In the genomic region with DNA sequence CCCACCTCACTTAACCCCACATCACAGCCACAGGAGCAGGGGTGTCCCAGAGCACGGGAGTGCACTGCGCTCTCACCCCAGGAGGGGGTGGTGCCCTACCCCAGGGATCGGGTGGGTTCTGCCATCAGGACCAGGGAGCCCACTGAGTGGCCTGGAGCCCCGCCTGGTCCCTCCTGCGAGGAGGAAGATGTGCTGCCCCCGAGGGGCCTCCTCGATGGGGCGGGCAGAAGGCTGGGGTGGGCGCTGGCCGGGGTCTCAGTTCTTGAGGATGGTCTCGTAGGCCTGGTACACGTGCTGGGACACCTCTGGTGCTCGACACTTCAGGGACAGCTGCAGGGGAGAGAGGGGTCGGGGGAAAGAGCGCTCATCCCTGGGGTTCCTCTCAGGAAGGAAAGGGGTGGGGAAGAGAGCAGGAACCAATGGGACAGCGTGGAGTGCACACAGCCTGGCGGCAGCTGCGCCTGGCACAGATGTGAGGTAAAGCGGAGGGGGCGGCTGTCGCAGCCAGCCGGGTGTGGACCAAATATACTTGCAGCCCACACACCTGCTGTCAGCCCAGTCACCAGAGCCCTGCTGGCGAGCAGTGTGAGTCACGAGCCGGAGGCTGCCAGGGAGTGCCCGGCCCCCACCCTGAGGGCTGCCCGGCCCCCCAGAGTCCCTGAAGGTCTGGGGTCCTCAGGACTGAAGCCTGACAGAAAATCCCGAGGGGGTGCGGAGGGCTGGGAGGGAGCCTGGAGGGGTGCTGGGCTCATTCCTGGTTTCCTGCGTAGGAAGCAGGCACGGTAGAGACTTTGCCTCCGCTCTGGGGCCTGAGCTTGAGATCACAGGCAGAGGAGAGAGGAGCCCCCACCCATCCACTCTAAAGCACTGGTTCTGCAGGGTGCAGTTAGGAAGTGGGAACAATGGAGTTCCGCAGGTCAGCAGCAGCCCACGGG, we compare ENCODE assay signal across 18 cellular contexts. TPM values are rescaled to one million over a fixed set of nuclear protein-coding genes. Genes with fewer than 3 reads are reported as not detected.
DNase-seq lines count a peak whose midpoint lies in the region; ATAC-seq, FAIRE-seq and TF ChIP-seq lines count a peak whose summit lies in the region.
"Had no signal": no experiment of that assay in that cellular context is flagged by ENCODE, and none has a peak within 500 bp of the region (broad histone marks: within the 10 kb centered on the region; RNA-seq: fewer than 3 reads in every experiment).

No MANE protein-coding gene starts in this region.

- BruUV-seq in PC-3 (replicated peaks; lab: Mats Ljungman, UMichigan), result no TSS peak

- H3F3A ChIP-seq in GM23248 (ENCODE audit: insufficient read depth) (no peaks in the 10 kb centered on the region), PC-3 (ENCODE audit: low read length, unreplicated experiment) (no peaks in the 10 kb centered on the region)

- 86 to 89% methylated on average over 22 to 34 of the region's 34 CpGs for WGBS in GM23248 (ENCODE audit: low coverage in 1 of 2, low lambda C conversion rate in 2 of 2, missing lambda C conversion rate in 2 of 2), 2 experiments
- 95 to 96% methylated on average over 28 to 33 of the region's 34 CpGs for WGBS in upper lobe of left lung, 2 donors

- H3K9me2 ChIP-seq in GM23248 (ENCODE audit: insufficient read depth) (no peaks in the 10 kb centered on the region), PC-3 (replicated peaks; ENCODE audit: low read length) (no peaks in the 10 kb centered on the region)

- TF ChIP-seq CTCF in PC-3 (conservative IDR thresholded peaks at IDR 0.05; ENCODE audit: low read depth, low read length), result no peak
- no peak for TF ChIP-seq CTCF in kidney (IDR thresholded peaks at IDR 0.05; ENCODE audit: borderline replicate concordance, extremely low read depth, insufficient read depth)
- TF ChIP-seq CTCF in upper lobe of left lung (IDR thresholded peaks at IDR 0.05), result no peak

- no peaks in the 10 kb centered on the region for H4K20me1 ChIP-seq in GM23248 (ENCODE audit: insufficient read depth)
- H4K20me1 ChIP-seq in PC-3 (ENCODE audit: low read length), result no peaks in the 10 kb centered on the region

- no peak for TF ChIP-seq EP300 in upper lobe of left lung (IDR thresholded peaks at IDR 0.05)

- H3K4me3 ChIP-seq in GM23248 (no peak overlapping the region), PC-3 (ENCODE audit: low read length) (no peak overlapping the region), kidney (ENCODE audit: low read length in 2 of 2) (no peak overlapping the region), skeletal muscle satellite cell (ENCODE audit: low read length) (no peak overlapping the region), upper lobe of left lung (no peak overlapping the region)
- H3K4me3 ChIP-seq: ascending aorta, esophagus muscularis mucosa, K562, pancreas had no signal

- ATAC-seq in PC-3 (peak; percentile 77), upper lobe of left lung (ENCODE audit: low FRiP score in 2 of 2) (no peak)
- ATAC-seq: K562, pancreas had no signal

- H3K27me3 ChIP-seq in GM23248 (replicated peaks; ENCODE audit: insufficient read depth), result no peaks in the 10 kb centered on the region
- no peaks in the 10 kb centered on the region for H3K27me3 ChIP-seq in PC-3 (ENCODE audit: low read length)
- H3K27me3 ChIP-seq in skeletal muscle satellite cell (ENCODE audit: control insufficient read depth, insufficient read depth, low read length), result no peaks in the 10 kb centered on the region
- no peaks in the 10 kb centered on the region for H3K27me3 ChIP-seq in upper lobe of left lung
- H3K27me3 ChIP-seq: ascending aorta, esophagus muscularis mucosa, pancreas had no signal

- no peak overlapping the region for H3K27ac ChIP-seq in GM23248
- no peak overlapping the region for H3K27ac ChIP-seq in PC-3 (ENCODE audit: low read length)
- H3K27ac ChIP-seq in kidney (ENCODE audit: low read depth in 2 of 2, low read length in 2 of 2), result no peak overlapping the region
- H3K27ac ChIP-seq in upper lobe of left lung, result no peak overlapping the region
- H3K27ac ChIP-seq: ascending aorta, esophagus muscularis mucosa, pancreas had no signal

- peak; percentile 25 for DNase-seq in GM23248
- DNase-seq in PC-3, result no peak
- DNase-seq in kidney, result peak; percentile 73
- no peak for DNase-seq in cerebellar nuclear complex (lab: John Stamatoyannopoulos, UW)
- DNase-seq in dedifferentiated amniotic fluid mesenchymal stem cell (ENCODE audit: extremely low spot score), result no peak
- DNase-seq in upper lobe of left lung, result no peak
- DNase-seq in HCEC 1CT, result no peak
- DNase-seq: Calu3; midbrain; NCI-H1092; NCI-H345; stimulated activated CD4-positive, alpha-beta T cell treated with anti-CD3 and anti-CD28 coated beads, Interleukin-12 subunit alpha, Interleukin-12 subunit beta, amount 100 ng/mL, for 4 hours had no signal

- H2AFZ ChIP-seq in GM23248, result no peak overlapping the region
- no peak overlapping the region for H2AFZ ChIP-seq in PC-3 (ENCODE audit: low read length)

- POLR2A ChIA-PET in PC-3 (lab: Charles Lee; ENCODE audit: unreplicated experiment), result no interaction called here

- H3K36me3 ChIP-seq in GM23248 (ENCODE audit: low read depth) (no peaks in the 10 kb centered on the region; the same call in 1 of the 2 replicates), PC-3 (ENCODE audit: low read depth, low read length) (0 out of 2 replicates have a peak, but pooled peaks cover 5% of the 10 kb centered on the region), kidney (ENCODE audit: control insufficient read depth in 1 of 2, insufficient read depth in 2 of 2, low read length in 2 of 2) (peaks cover 0 to 13% of the 10 kb centered on the region in 2 donors), skeletal muscle satellite cell (ENCODE audit: insufficient read depth, low read length) (peaks cover 48% of the 10 kb centered on the region), upper lobe of left lung (peaks cover 7 to 76% (median 69%) of the 10 kb centered on the region in 4 donors)

- no peaks in the 10 kb centered on the region for H3K79me2 ChIP-seq in GM23248 (ENCODE audit: insufficient read depth)
- H3K79me2 ChIP-seq in PC-3 (ENCODE audit: low read length), result no peaks in the 10 kb centered on the region

- no peaks in the 10 kb centered on the region for H3K9me3 ChIP-seq in GM23248 (ENCODE audit: low read depth)
- no peaks in the 10 kb centered on the region for H3K9me3 ChIP-seq in PC-3 (ENCODE audit: low read length)
- no peaks in the 10 kb centered on the region for H3K9me3 ChIP-seq in kidney (ENCODE audit: control insufficient read depth in 1 of 2, low read length in 2 of 2)
- no peaks in the 10 kb centered on the region for H3K9me3 ChIP-seq in skeletal muscle satellite cell (replicated peaks; ENCODE audit: low read length)
- H3K9me3 ChIP-seq in upper lobe of left lung, result no peaks in the 10 kb centered on the region
- H3K9me3 ChIP-seq: ascending aorta, esophagus muscularis mucosa, pancreas had no signal

- no peak for TF ChIP-seq POLR2A in upper lobe of left lung (IDR thresholded peaks at IDR 0.05)

- CTCF ChIA-PET in PC-3 (lab: Charles Lee), result no interaction called here

- no peak for FAIRE-seq in kidney (lab: Jason Lieb, UNC)
- FAIRE-seq: islet of Langerhans, K562, pancreas had no signal

- no peak overlapping the region for H3K9ac ChIP-seq in GM23248
- no peak overlapping the region for H3K9ac ChIP-seq in PC-3 (ENCODE audit: low read length)
- no peak overlapping the region for H3K9ac ChIP-seq in kidney (ENCODE audit: low read length in 2 of 2)
- no peak overlapping the region for H3K9ac ChIP-seq in skeletal muscle satellite cell (ENCODE audit: low read depth, low read length)

- H3K4me2 ChIP-seq in GM23248 (ENCODE audit: unreplicated experiment), result no peak overlapping the region
- no peak overlapping the region for H3K4me2 ChIP-seq in PC-3 (ENCODE audit: low read length)
- peak overlapping the region; percentile 41 for H3K4me2 ChIP-seq in skeletal muscle satellite cell (ENCODE audit: low read length)

- intact Hi-C loops in PC-3 (cut with micrococcal nuclease), result no loop called here
- intact Hi-C loops in kidney (cut with DNase I), result no loop called here

- in situ Hi-C loops in GM23248 (cut with MboI), result no loop called here

- H3K4me1 ChIP-seq in GM23248 (ENCODE audit: insufficient read depth) (no peaks in the 10 kb centered on the region), PC-3 (ENCODE audit: insufficient read depth, low read length) (no peaks in the 10 kb centered on the region), kidney (ENCODE audit: control insufficient read depth in 1 of 2, insufficient read depth in 1 of 2, low read depth in 1 of 2, low read length in 2 of 2) (no peaks in the 10 kb centered on the region), skeletal muscle satellite cell (ENCODE audit: control insufficient read depth, insufficient read depth, low read length) (peaks cover 38% of the 10 kb centered on the region), upper lobe of left lung (no peaks in the 10 kb centered on the region)
- H3K4me1 ChIP-seq: ascending aorta, pancreas had no signal

RNA-seq across cellular contexts. Expression of gene RASL10A, which starts 13.3 kb away (rescaled TPM):
- total RNA-seq in GM23248 (2014; rRNA removed; shearing (Covaris generic)), result not detected in 2 replicates
- polyA plus RNA-seq in GM23248 (2016; fragmentation: Nextera tagmentation; extraction: Ambion mirVana) (0.13 and 0.20 TPM in 2 replicates), kidney (ENCODE audit: insufficient read depth, low read depth, low replicate concordance) (0.73 TPM)
- total RNA-seq in PC-3 (2014; rRNA removed) (1.4 TPM in 1 of 2 replicates, not detected in the other), kidney (1.2 TPM), upper lobe of left lung (10 to 100 TPM in 1 of 6 donors, 1 to 10 TPM in 5; 1.2 to 33.5 (median 2.0) TPM)
- total RNA-seq in skeletal muscle satellite cell (2012; rRNA removed), result under 0.01 TPM in 1 of 2 replicates, not detected in the other
- total RNA-seq: ascending aorta had no signal

RNA-seq across cellular contexts. Expression of gene GAS2L1, which starts 22.4 kb away (rescaled TPM):
- 23.7 and 26.3 TPM in 2 replicates for total RNA-seq in GM23248 (2014; rRNA removed; shearing (Covaris generic))
- 21.2 and 22.7 TPM in 2 replicates for polyA plus RNA-seq in GM23248 (2016; fragmentation: Nextera tagmentation; extraction: Ambion mirVana)
- total RNA-seq in PC-3 (2014; rRNA removed), result 58.4 and 75.7 TPM in 2 replicates
- total RNA-seq in kidney, result 27.2 TPM
- 24.2 TPM for polyA plus RNA-seq in kidney (ENCODE audit: insufficient read depth, low read depth, low replicate concordance)
- 15.7 and 17.9 TPM in 2 replicates for total RNA-seq in skeletal muscle satellite cell (2012; rRNA removed)
- 10 to 100 TPM; 14.4 to 63.4 (median 36.1) TPM for total RNA-seq in upper lobe of left lung

RNA-seq across cellular contexts. Expression of gene AP1B1, which starts 59.5 kb away (rescaled TPM):
- 45.7 and 49.8 TPM in 2 replicates for total RNA-seq in GM23248 (2014; rRNA removed; shearing (Covaris generic))
- polyA plus RNA-seq in GM23248 (2016; fragmentation: Nextera tagmentation; extraction: Ambion mirVana) (41.7 and 43.4 TPM in 2 replicates), kidney (ENCODE audit: insufficient read depth, low read depth, low replicate concordance) (50.5 TPM)
- total RNA-seq in PC-3 (2014; rRNA removed) (81.2 and 96.4 TPM in 2 replicates), kidney (82.9 TPM), upper lobe of left lung (100 to 1,000 TPM in 1 of 6 donors, 10 to 100 TPM in 5; 44.7 to 162 (median 80.7) TPM)
- 66.7 and 85.0 TPM in 2 replicates for total RNA-seq in skeletal muscle satellite cell (2012; rRNA removed)

Comparison
In these comparisons a context has a peak if more than half of its experiments do, and no peak if none do; other contexts are left out.
1. DNase-seq: peak in GM23248 (single experiment) and kidney (single experiment); none in PC-3 (single experiment), cerebellar nuclear complex (0 of 2), dedifferentiated amniotic fluid mesenchymal stem cell (single experiment), upper lobe of left lung (0 of 2) and HCEC 1CT (single experiment).